Comparison of ENCODE assay signal across 8 cellular contexts in genomic region chr4:109432676-109433075, GRCh38. TPM values are rescaled to one million over a fixed set of nuclear protein-coding genes. Genes with fewer than 3 reads are reported as not detected.
DNase-seq lines count a peak whose midpoint lies in the region; ATAC-seq and TF ChIP-seq lines count a peak whose summit lies in the region.

No MANE protein-coding gene starts in this region.

- peak overlapping the region; percentile 73 for H3K4me3 Mint-ChIP-seq in WTC11

- H3K27ac ChIP-seq in gastroesophageal sphincter (peak overlapping the region; percentile 88 to 96 (median 94)), sigmoid colon (peak overlapping the region; percentile 87 to 94 (median 93))

- intact Hi-C loops in sigmoid colon (cut with DNase I) = loop anchor here (5.0 to 10.0 kb wide), 5 partner anchors 80 to 808 kb away; partner anchors contain the start of genes CASP6, GAR1, PLA2G12A and RPL34

- H3K27me3 Mint-ChIP-seq in WTC11 (ENCODE audit: low read depth) = no peaks in the 10 kb centered on the region

- no peaks in the 10 kb centered on the region for H3K9me3 ChIP-seq in gastroesophageal sphincter
- H3K9me3 ChIP-seq in sigmoid colon = no peaks in the 10 kb centered on the region

- TF ChIP-seq EP300 in gastroesophageal sphincter (IDR thresholded peaks at IDR 0.05) = no peak
- TF ChIP-seq EP300 in sigmoid colon (IDR thresholded peaks at IDR 0.05) = no peak

- ATAC-seq in WTC11 (no peak), gastroesophageal sphincter (no peak), HG02970 (IDR thresholded peaks at IDR 0.05; ENCODE audit: low FRiP score, unreplicated experiment) (no peak), HG02973 (IDR thresholded peaks at IDR 0.05; ENCODE audit: unreplicated experiment) (no peak)

- H3K27me3 ChIP-seq in gastroesophageal sphincter (no peaks in the 10 kb centered on the region), sigmoid colon (no peaks in the 10 kb centered on the region)

- H3K9me3 Mint-ChIP-seq in WTC11 = no peaks in the 10 kb centered on the region

- peaks cover 2% of the 10 kb centered on the region; the same call in 1 of the 2 replicates for H3K36me3 Mint-ChIP-seq in WTC11

- DNase-seq in NCI-H526 treated with DMSO at 0.1 percent for 48 hours (lab: John Stamatoyannopoulos, UW) = peak; percentile 8
- DNase-seq in NCI-H526 (lab: John Stamatoyannopoulos, UW) = no peak
- no peak for DNase-seq in WTC11 (ENCODE audit: low spot score)
- DNase-seq in sigmoid colon = no peak
- no peak for DNase-seq in GM10266 (ENCODE audit: extremely low spot score)

- H3K27ac Mint-ChIP-seq in WTC11 = peak overlapping the region; percentile 79; the same call in 1 of the 2 replicates

- TF ChIP-seq POLR2A in gastroesophageal sphincter (IDR thresholded peaks at IDR 0.05) = no peak
- no peak for TF ChIP-seq POLR2A in sigmoid colon (IDR thresholded peaks at IDR 0.05)

- H3K4me3 ChIP-seq in gastroesophageal sphincter (peak overlapping the region; percentile 82 to 93), sigmoid colon (peak overlapping the region; percentile 63 to 87 (median 80))

- CTCF ChIA-PET in WTC11 (lab: Charles Lee) = interaction anchor here (0.6 to 2.0 kb wide), 25 partner anchors 9 to 704 kb away, joined by 3 to 20 read pairs (median 3); partner anchors contain the start of genes CASP6 and PLA2G12A

- no peak for TF ChIP-seq CTCF in WTC11 (IDR thresholded peaks at IDR 0.05)
- no peak for TF ChIP-seq CTCF in gastroesophageal sphincter (IDR thresholded peaks at IDR 0.05)
- no peak for TF ChIP-seq CTCF in sigmoid colon (IDR thresholded peaks at IDR 0.05)
- TF ChIP-seq CTCF in GM10266 (IDR thresholded peaks at IDR 0.05; ENCODE audit: control insufficient read depth, insufficient read depth, low read depth, missing control alignments) = no peak

- peaks cover 7 to 47% (median 8%) of the 10 kb centered on the region in 3 donors for H3K4me1 ChIP-seq in gastroesophageal sphincter
- H3K4me1 ChIP-seq in sigmoid colon = peaks cover 0 to 45% (median 33%) of the 10 kb centered on the region in 4 donors

- POLR2A ChIA-PET in WTC11 (lab: Charles Lee) = interaction anchor here (1.0 kb wide), 1 partner anchor 129 kb away, joined by 3 read pairs; no protein-coding TSS in a partner anchor

- 5 to 18% methylated on average over 2 to 3 of the region's 3 CpGs for WGBS in gastroesophageal sphincter (ENCODE audit: low coverage in 1 of 2), 2 donors
- WGBS in sigmoid colon, 2 donors = 14 to 24% methylated on average over 3 of the region's 3 CpGs

- peaks cover 40% of the 10 kb centered on the region for H3K4me1 Mint-ChIP-seq in WTC11

- H3K36me3 ChIP-seq in gastroesophageal sphincter = no peaks in the 10 kb centered on the region
- H3K36me3 ChIP-seq in sigmoid colon = no peaks in the 10 kb centered on the region

TF ChIP-seq in WTC11, 78 proteins besides CTCF, POLR2A, EP300 and RAD21:
- no peak for TF ChIP-seq ZNF671 (CRISPR knock-in tag; IDR thresholded peaks at IDR 0.05)
- TF ChIP-seq ZNF396 (CRISPR knock-in tag; IDR thresholded peaks at IDR 0.05; ENCODE audit: borderline replicate concordance) = no peak
- TF ChIP-seq ERG (CRISPR knock-in tag; IDR thresholded peaks at IDR 0.05) = no peak
- no peak for TF ChIP-seq IRF2 (CRISPR knock-in tag; IDR thresholded peaks at IDR 0.05; ENCODE audit: borderline replicate concordance, low read depth)

RNA-seq across cellular contexts. Expression of gene SEC24B, which starts 0.9 kb away (rescaled TPM):
- 21.6 to 24.0 TPM (median 22.4 TPM) in 3 replicates for total RNA-seq in WTC11 (2021)
- total RNA-seq in gastroesophageal sphincter = 10 to 100 TPM; 39.5 to 43.5 (median 41.7) TPM
- 10 to 100 TPM; 35.3 to 41.8 (median 40.0) TPM for total RNA-seq in sigmoid colon
- 10 to 100 TPM in 2 of 3 donors, 1 to 10 TPM in 1; 9.7 to 12.0 (median 10.2) TPM for polyA plus RNA-seq in sigmoid colon
